In the genomic region with DNA sequence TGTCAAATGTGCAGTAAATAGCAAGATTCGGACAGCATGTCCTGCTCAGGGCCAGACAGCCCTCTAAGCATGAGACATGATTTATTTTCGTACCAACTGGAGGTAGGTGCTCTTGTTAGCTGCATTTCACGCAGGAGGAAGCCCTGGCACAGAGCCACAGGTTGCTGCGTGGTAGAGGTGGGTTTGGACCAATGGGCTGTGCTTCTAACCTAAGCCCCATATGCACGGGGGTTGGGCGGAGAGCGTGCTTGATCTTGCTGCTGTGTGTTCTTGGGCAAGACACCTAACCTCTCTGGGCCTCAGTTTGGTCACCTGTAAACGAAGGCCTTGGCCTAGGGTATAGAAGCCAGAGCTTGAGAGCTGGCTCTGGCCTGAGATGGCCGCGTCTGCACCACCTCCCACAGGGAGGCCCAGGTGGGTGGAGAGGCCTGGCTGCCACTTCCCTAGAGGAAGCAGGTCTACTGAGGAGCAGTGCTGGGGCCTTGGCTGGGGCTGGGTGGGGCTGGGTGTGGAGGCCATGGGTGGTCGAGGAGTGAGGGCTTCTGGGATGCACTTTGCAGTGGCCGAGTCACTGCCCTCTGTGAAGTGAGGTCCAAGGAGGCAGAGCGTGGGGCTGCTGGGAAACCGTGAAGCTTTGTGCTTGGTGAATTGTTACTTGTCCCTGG, we compare ENCODE assay signal across 16 cellular contexts. TPM values are rescaled to one million over a fixed set of nuclear protein-coding genes. Genes with fewer than 3 reads are reported as not detected.
A peak's percentile ranks its signal among the peaks of the same experiment; 100 is the strongest.
DNase-seq lines count a peak whose midpoint lies in the region; ATAC-seq and TF ChIP-seq lines count a peak whose summit lies in the region.
"Had no signal": no experiment of that assay in that cellular context is flagged by ENCODE, and none has a peak within 500 bp of the region (broad histone marks: within the 10 kb centered on the region; RNA-seq: fewer than 3 reads in every experiment).

No MANE protein-coding gene starts in this region.

- no peak overlapping the region for H3K14ac ChIP-seq in trophoblast cell (ENCODE audit: low read length)

- no peak overlapping the region for H4K12ac ChIP-seq in trophoblast cell (ENCODE audit: low read depth, low read length)

- no peak overlapping the region for H4K91ac ChIP-seq in trophoblast cell (ENCODE audit: low read depth, low read length)

- H3K18ac ChIP-seq in trophoblast cell (ENCODE audit: low read length) = no peak overlapping the region

- H3K27me3 ChIP-seq in CD4-positive, CD25-positive, alpha-beta regulatory T cell (ENCODE audit: control insufficient read depth, insufficient read depth, low read length) = no peaks in the 10 kb centered on the region
- no peaks in the 10 kb centered on the region for H3K27me3 ChIP-seq in osteoblast (ENCODE audit: insufficient read depth, low read length)
- H3K27me3 ChIP-seq in trophoblast cell (ENCODE audit: insufficient read depth, low read length) = no peaks in the 10 kb centered on the region
- H3K27me3 ChIP-seq in PC-3 (ENCODE audit: low read length) = no peaks in the 10 kb centered on the region

- no peaks in the 10 kb centered on the region for H3K36me3 Mint-ChIP-seq in CD4-positive, CD25-positive, alpha-beta regulatory T cell

- H3K4me1 ChIP-seq in CD4-positive, CD25-positive, alpha-beta regulatory T cell (ENCODE audit: control insufficient read depth, insufficient read depth, low read length, poor library complexity, severe bottlenecking) = peaks cover 20% of the 10 kb centered on the region
- H3K4me1 ChIP-seq in osteoblast (ENCODE audit: insufficient read depth, low read length) (peaks cover 7% of the 10 kb centered on the region), trophoblast cell (ENCODE audit: control insufficient read depth in 1 of 2, insufficient read depth in 2 of 2, low read length in 2 of 2) (peaks cover 15 to 21% of the 10 kb centered on the region in 2 experiments), PC-3 (ENCODE audit: insufficient read depth, low read length) (peaks cover 7% of the 10 kb centered on the region; the same call in 1 of the 2 replicates)

- H3K9me3 ChIP-seq in CD4-positive, CD25-positive, alpha-beta regulatory T cell (ENCODE audit: control insufficient read depth in 2 of 2, low read length in 2 of 2) = no peaks in the 10 kb centered on the region
- H3K9me3 ChIP-seq in osteoblast (ENCODE audit: low read depth, low read length) (no peaks in the 10 kb centered on the region), trophoblast cell (ENCODE audit: insufficient read depth, low read depth, low read length) (peaks cover 4% of the 10 kb centered on the region), PC-3 (ENCODE audit: low read length) (no peaks in the 10 kb centered on the region)

- H3K4me2 ChIP-seq in osteoblast (ENCODE audit: insufficient read depth, low read length) (no peak overlapping the region), trophoblast cell (ENCODE audit: low read length) (no peak overlapping the region), PC-3 (ENCODE audit: low read length) (no peak overlapping the region)

- peaks cover 0 to 51% (median 22%) of the 10 kb centered on the region in 4 donors for H3K4me1 Mint-ChIP-seq in CD4-positive, CD25-positive, alpha-beta regulatory T cell

- no peak overlapping the region for H2BK120ac ChIP-seq in trophoblast cell (ENCODE audit: insufficient read depth, low read length, poor library complexity)

- H3F3A ChIP-seq in PC-3 (ENCODE audit: low read length, unreplicated experiment) = no peaks in the 10 kb centered on the region

- H3K27ac ChIP-seq in CD4-positive, CD25-positive, alpha-beta regulatory T cell (ENCODE audit: insufficient read depth, low read length, poor library complexity, severe bottlenecking) = no peak overlapping the region
- H3K27ac ChIP-seq in osteoblast (ENCODE audit: low read depth, low read length) = no peak overlapping the region
- no peak overlapping the region for H3K27ac ChIP-seq in trophoblast cell (ENCODE audit: low read depth, low read length)
- no peak overlapping the region for H3K27ac ChIP-seq in PC-3 (ENCODE audit: low read length)

- H4K8ac ChIP-seq in trophoblast cell (ENCODE audit: low read depth, low read length) = no peak overlapping the region

- H3K27ac Mint-ChIP-seq in CD4-positive, CD25-positive, alpha-beta regulatory T cell = peak overlapping the region in 2 of 3 donors; percentile 52 to 59
- H3K27ac Mint-ChIP-seq: activated CD4-positive, alpha-beta T cell treated with anti-CD3 and anti-CD28 coated beads for 36 hours; T-helper 2 cell treated with Interferon-gamma antibody and Interleukin-4, amounts not matched to agents 5 μg/mL and 100 μg/mL, for 36 hours had no signal

- no peak for DNase-seq in CD4-positive, CD25-positive, alpha-beta regulatory T cell
- DNase-seq in NCI-H69 (lab: John Stamatoyannopoulos, UW) (peak; percentile 75), left ventricle myocardium superior (peak; percentile 66), osteoblast (ENCODE audit: insufficient read length, low spot score, missing footprints) (peak; percentile 56), trophoblast cell (no peak), PC-3 (no peak), DMS 273 (lab: John Stamatoyannopoulos, UW; ENCODE audit: unreplicated experiment) (no peak)
- no peak for DNase-seq in stimulated activated CD4-positive, alpha-beta T cell treated with anti-CD3 and anti-CD28 coated beads, Interleukin-4, amount 100 ng/mL, for 1 hour
- DNase-seq: activated CD4-positive, alpha-beta T cell treated with anti-CD3 and anti-CD28 coated beads for 36 hours; DMS79 treated with DMSO at 0.1 percent for 48 hours; hippocampal formation; NCI-H2171 treated with DMSO at 0.1 percent for 48 hours; NK-92 treated with Interleukin-12 subunit alpha and Interleukin-12 subunit beta, amount 100 ng/mL, for 24 hours had no signal

- whole genome bisulfite sequencing in trophoblast cell (ENCODE audit: extremely low coverage, insufficient coverage, insufficient read length) = no CpG with 5 or more reads among the region's 14 CpGs

- H2AFZ ChIP-seq in osteoblast (ENCODE audit: low read length) (no peak overlapping the region), trophoblast cell (ENCODE audit: insufficient read depth, low read length, poor library complexity) (no peak overlapping the region), PC-3 (ENCODE audit: low read length) (no peak overlapping the region)

- no peak overlapping the region for H3K23ac ChIP-seq in trophoblast cell (ENCODE audit: low read length)

- peaks cover 0 to 1% (median 0%) of the 10 kb centered on the region in 7 donors for H3K9me3 Mint-ChIP-seq in CD4-positive, CD25-positive, alpha-beta regulatory T cell
- H3K9me3 Mint-ChIP-seq: T-helper 2 cell treated with Interferon-gamma antibody and Interleukin-4, amounts not matched to agents 5 μg/mL and 100 μg/mL, for 36 hours had no signal

- peaks cover 40% of the 10 kb centered on the region for H3K79me2 ChIP-seq in osteoblast (ENCODE audit: insufficient read depth, low read length)
- H3K79me2 ChIP-seq in trophoblast cell (ENCODE audit: control insufficient read depth, insufficient read depth, low read length, poor library complexity) = peaks cover 3% of the 10 kb centered on the region
- peaks cover 26% of the 10 kb centered on the region for H3K79me2 ChIP-seq in PC-3 (ENCODE audit: low read length)

- no peak overlapping the region for H2BK5ac ChIP-seq in trophoblast cell (ENCODE audit: low read depth, low read length, poor library complexity)

- H3K4ac ChIP-seq in trophoblast cell (ENCODE audit: low read depth, low read length) = no peak overlapping the region

- no peaks in the 10 kb centered on the region for H3K36me3 ChIP-seq in CD4-positive, CD25-positive, alpha-beta regulatory T cell (ENCODE audit: control insufficient read depth, insufficient read depth, low read length)
- H3K36me3 ChIP-seq in osteoblast (ENCODE audit: insufficient read depth, low read length) = no peaks in the 10 kb centered on the region
- H3K36me3 ChIP-seq in trophoblast cell (ENCODE audit: control insufficient read depth in 1 of 2, insufficient read depth in 2 of 2, low read length in 2 of 2) = no peaks in the 10 kb centered on the region
- no peaks in the 10 kb centered on the region for H3K36me3 ChIP-seq in PC-3 (ENCODE audit: low read depth, low read length)

- no peak for ATAC-seq in CD4-positive, CD25-positive, alpha-beta regulatory T cell (ENCODE audit: low read depth in 2 of 2)
- no peak for ATAC-seq in left ventricle myocardium superior
- no peak for ATAC-seq in PC-3
- ATAC-seq: activated CD4-positive, alpha-beta T cell treated with anti-CD3 and anti-CD28 coated beads for 36 hours; left lobe of liver had no signal

- H2BK12ac ChIP-seq in trophoblast cell (ENCODE audit: low read length) = no peak overlapping the region

- no peak overlapping the region for H2AK5ac ChIP-seq in trophoblast cell (ENCODE audit: low read length)

- BruUV-seq in PC-3 (replicated peaks; lab: Mats Ljungman, UMichigan) = no TSS peak

- H3K4me3 ChIP-seq in CD4-positive, CD25-positive, alpha-beta regulatory T cell (ENCODE audit: low read depth, low read length) = no peak overlapping the region
- no peak overlapping the region for H3K4me3 ChIP-seq in osteoblast (ENCODE audit: insufficient read depth, low read length)
- no peak overlapping the region for H3K4me3 ChIP-seq in trophoblast cell (ENCODE audit: low read depth, low read length)
- no peak overlapping the region for H3K4me3 ChIP-seq in PC-3 (ENCODE audit: low read length)
- H3K4me3 ChIP-seq: skin epidermis had no signal

- H3K9me2 ChIP-seq in PC-3 (replicated peaks; ENCODE audit: low read length) = no peaks in the 10 kb centered on the region

- CTCF ChIA-PET in PC-3 (lab: Charles Lee) = no interaction called here

- no peaks in the 10 kb centered on the region for H3K27me3 Mint-ChIP-seq in CD4-positive, CD25-positive, alpha-beta regulatory T cell
- H3K27me3 Mint-ChIP-seq: activated CD4-positive, alpha-beta T cell treated with anti-CD3 and anti-CD28 coated beads for 36 hours had no signal

- no peak for TF ChIP-seq CTCF in osteoblast (IDR thresholded peaks at IDR 0.05; ENCODE audit: extremely low read depth, low read depth, low read length)
- TF ChIP-seq CTCF in PC-3 (conservative IDR thresholded peaks at IDR 0.05; ENCODE audit: low read depth, low read length) = no peak

- H3K9ac ChIP-seq in trophoblast cell (ENCODE audit: low read length) (no peak overlapping the region), PC-3 (ENCODE audit: low read length) (no peak overlapping the region)

- peak overlapping the region in 2 of 4 donors; percentile 10 to 75 for H3K4me3 Mint-ChIP-seq in CD4-positive, CD25-positive, alpha-beta regulatory T cell
- H3K4me3 Mint-ChIP-seq: activated CD4-positive, alpha-beta T cell treated with anti-CD3 and anti-CD28 coated beads for 36 hours; T-helper 2 cell treated with Interferon-gamma antibody and Interleukin-4, amounts not matched to agents 5 μg/mL and 100 μg/mL, for 36 hours had no signal

- peaks cover 4% of the 10 kb centered on the region for H3K79me1 ChIP-seq in trophoblast cell (ENCODE audit: low read length)

- peaks cover 53% of the 10 kb centered on the region for H4K20me1 ChIP-seq in osteoblast (ENCODE audit: insufficient read depth, low read length)
- no peaks in the 10 kb centered on the region for H4K20me1 ChIP-seq in PC-3 (ENCODE audit: low read length)

- POLR2A ChIA-PET in PC-3 (lab: Charles Lee; ENCODE audit: unreplicated experiment) = no interaction called here

- intact Hi-C loops in left ventricle myocardium superior (cut with micrococcal nuclease) = no loop called here
- intact Hi-C loops in PC-3 (cut with micrococcal nuclease) = no loop called here

RNA-seq across cellular contexts. Expression of gene GRAMD4, which starts 38.5 kb away (rescaled TPM):
- 43.6 TPM for total RNA-seq in CD4-positive, CD25-positive, alpha-beta regulatory T cell
- 1 to 10 TPM; 7.0 to 9.8 (median 7.3) TPM for polyA plus RNA-seq in CD4-positive, CD25-positive, alpha-beta regulatory T cell
- total RNA-seq in left ventricle myocardium superior (94.0 TPM), osteoblast (16.8 and 17.0 TPM in 2 replicates), PC-3 (2014; rRNA removed) (18.9 and 25.3 TPM in 2 replicates)
- 10.6 and 11.0 TPM in 2 replicates for polyA plus RNA-seq in trophoblast cell (2013)

RNA-seq across cellular contexts. Expression of gene CELSR1, which starts 44.3 kb away (rescaled TPM):
- total RNA-seq in CD4-positive, CD25-positive, alpha-beta regulatory T cell = 0.76 TPM
- 1 to 10 TPM in 1 of 4 donors, under 1 TPM in 2, not detected in 1; 0.10 to 1.4 (median 0.14) TPM for polyA plus RNA-seq in CD4-positive, CD25-positive, alpha-beta regulatory T cell
- total RNA-seq in left ventricle myocardium superior (9.7 TPM), osteoblast (2.7 and 3.6 TPM in 2 replicates), PC-3 (2014; rRNA removed) (14.2 and 19.3 TPM in 2 replicates)
- polyA plus RNA-seq in trophoblast cell (2013) = 28.5 and 29.5 TPM in 2 replicates

Comparison
In these comparisons a context has a peak if more than half of its experiments do, and no peak if none do; other contexts are left out.
1. DNase-seq: peak in NCI-H69 (single experiment), left ventricle myocardium superior (single experiment) and osteoblast (single experiment); none in CD4-positive, CD25-positive, alpha-beta regulatory T cell (0 of 3), stimulated activated CD4-positive, alpha-beta T cell treated with anti-CD3 and anti-CD28 coated beads, Interleukin-4, amount 100 ng/mL, for 1 hour (single experiment), trophoblast cell (0 of 2), PC-3 (single experiment) and DMS 273 (single experiment).